ENCODE assay signal across 1 cellular context in the genomic region with DNA sequence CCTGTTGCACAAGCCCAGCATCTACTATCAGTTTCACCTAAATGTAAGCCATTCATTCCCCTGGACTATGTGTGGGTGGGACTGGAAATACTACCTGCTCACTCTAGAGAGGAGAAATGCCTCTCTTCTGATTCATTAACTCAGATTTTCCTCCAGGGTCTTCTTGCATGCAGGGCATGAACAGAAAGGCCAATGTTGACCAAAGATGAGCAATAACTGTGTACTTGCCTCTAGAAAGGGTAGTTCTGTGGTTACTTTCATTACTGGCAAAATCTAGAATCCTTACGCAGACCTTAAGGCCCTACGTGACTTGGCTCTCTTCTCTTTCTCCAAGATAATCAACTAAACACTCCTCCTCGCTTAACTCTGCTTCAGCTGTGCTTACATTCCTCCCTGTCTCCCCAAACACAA.
TF ChIP-seq lines count a peak whose summit lies in the region.

No MANE protein-coding gene starts in this region.

TF ChIP-seq in WTC11, 78 proteins besides CTCF, POLR2A, EP300 and RAD21 (continued from another document):
- TF ChIP-seq, protein P1, sequence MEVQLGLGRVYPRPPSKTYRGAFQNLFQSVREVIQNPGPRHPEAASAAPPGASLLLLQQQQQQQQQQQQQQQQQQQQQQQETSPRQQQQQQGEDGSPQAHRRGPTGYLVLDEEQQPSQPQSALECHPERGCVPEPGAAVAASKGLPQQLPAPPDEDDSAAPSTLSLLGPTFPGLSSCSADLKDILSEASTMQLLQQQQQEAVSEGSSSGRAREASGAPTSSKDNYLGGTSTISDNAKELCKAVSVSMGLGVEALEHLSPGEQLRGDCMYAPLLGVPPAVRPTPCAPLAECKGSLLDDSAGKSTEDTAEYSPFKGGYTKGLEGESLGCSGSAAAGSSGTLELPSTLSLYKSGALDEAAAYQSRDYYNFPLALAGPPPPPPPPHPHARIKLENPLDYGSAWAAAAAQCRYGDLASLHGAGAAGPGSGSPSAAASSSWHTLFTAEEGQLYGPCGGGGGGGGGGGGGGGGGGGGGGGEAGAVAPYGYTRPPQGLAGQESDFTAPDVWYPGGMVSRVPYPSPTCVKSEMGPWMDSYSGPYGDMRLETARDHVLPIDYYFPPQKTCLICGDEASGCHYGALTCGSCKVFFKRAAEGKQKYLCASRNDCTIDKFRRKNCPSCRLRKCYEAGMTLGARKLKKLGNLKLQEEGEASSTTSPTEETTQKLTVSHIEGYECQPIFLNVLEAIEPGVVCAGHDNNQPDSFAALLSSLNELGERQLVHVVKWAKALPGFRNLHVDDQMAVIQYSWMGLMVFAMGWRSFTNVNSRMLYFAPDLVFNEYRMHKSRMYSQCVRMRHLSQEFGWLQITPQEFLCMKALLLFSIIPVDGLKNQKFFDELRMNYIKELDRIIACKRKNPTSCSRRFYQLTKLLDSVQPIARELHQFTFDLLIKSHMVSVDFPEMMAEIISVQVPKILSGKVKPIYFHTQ (CRISPR knock-in tag; IDR thresholded peaks at IDR 0.05) = no peak
- TF ChIP-seq ESRRA (CRISPR knock-in tag; IDR thresholded peaks at IDR 0.05; ENCODE audit: borderline replicate concordance) (no peak), SMAD3 (CRISPR knock-in tag; IDR thresholded peaks at IDR 0.05; ENCODE audit: borderline replicate concordance) (no peak), CREB1 (CRISPR knock-in tag; IDR thresholded peaks at IDR 0.05) (no peak)
- TF ChIP-seq, protein P2, sequence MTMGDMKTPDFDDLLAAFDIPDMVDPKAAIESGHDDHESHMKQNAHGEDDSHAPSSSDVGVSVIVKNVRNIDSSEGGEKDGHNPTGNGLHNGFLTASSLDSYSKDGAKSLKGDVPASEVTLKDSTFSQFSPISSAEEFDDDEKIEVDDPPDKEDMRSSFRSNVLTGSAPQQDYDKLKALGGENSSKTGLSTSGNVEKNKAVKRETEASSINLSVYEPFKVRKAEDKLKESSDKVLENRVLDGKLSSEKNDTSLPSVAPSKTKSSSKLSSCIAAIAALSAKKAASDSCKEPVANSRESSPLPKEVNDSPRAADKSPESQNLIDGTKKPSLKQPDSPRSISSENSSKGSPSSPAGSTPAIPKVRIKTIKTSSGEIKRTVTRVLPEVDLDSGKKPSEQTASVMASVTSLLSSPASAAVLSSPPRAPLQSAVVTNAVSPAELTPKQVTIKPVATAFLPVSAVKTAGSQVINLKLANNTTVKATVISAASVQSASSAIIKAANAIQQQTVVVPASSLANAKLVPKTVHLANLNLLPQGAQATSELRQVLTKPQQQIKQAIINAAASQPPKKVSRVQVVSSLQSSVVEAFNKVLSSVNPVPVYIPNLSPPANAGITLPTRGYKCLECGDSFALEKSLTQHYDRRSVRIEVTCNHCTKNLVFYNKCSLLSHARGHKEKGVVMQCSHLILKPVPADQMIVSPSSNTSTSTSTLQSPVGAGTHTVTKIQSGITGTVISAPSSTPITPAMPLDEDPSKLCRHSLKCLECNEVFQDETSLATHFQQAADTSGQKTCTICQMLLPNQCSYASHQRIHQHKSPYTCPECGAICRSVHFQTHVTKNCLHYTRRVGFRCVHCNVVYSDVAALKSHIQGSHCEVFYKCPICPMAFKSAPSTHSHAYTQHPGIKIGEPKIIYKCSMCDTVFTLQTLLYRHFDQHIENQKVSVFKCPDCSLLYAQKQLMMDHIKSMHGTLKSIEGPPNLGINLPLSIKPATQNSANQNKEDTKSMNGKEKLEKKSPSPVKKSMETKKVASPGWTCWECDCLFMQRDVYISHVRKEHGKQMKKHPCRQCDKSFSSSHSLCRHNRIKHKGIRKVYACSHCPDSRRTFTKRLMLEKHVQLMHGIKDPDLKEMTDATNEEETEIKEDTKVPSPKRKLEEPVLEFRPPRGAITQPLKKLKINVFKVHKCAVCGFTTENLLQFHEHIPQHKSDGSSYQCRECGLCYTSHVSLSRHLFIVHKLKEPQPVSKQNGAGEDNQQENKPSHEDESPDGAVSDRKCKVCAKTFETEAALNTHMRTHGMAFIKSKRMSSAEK (CRISPR knock-in tag; IDR thresholded peaks at IDR 0.05; ENCODE audit: borderline replicate concordance) = no peak
